In genomic region chr13:112722433-112723250, GRCh38 we compare ENCODE assay signal across 1 cellular context.
TF ChIP-seq lines count a peak whose summit lies in the region.

No MANE protein-coding gene starts in this region.

TF ChIP-seq in WTC11, 78 proteins besides CTCF, POLR2A, EP300 and RAD21 (continued from another document):
- no peak for TF ChIP-seq IRF2 (CRISPR knock-in tag; IDR thresholded peaks at IDR 0.05; ENCODE audit: borderline replicate concordance, low read depth)
TF ChIP-seq in WTC11: peak in this region for 0.
